Comparison of ENCODE assay signal across 2 cellular contexts in genomic region chr22:20260071-20260722, GRCh38.
TF ChIP-seq lines count a peak whose summit lies in the region.

No MANE protein-coding gene starts in this region.

TF ChIP-seq in HEK293, 187 proteins besides CTCF, POLR2A, EP300 and RAD21:
- TF ChIP-seq EGR2 (tag by site-specific recombination; IDR thresholded peaks at IDR 0.05; ENCODE audit: low read depth) (no peak), ZIC2 (tag by site-specific recombination; IDR thresholded peaks at IDR 0.05) (peak; percentile 22; the same call in 1 of the 2 replicates), ZNF148 (tag by site-specific recombination; IDR thresholded peaks at IDR 0.05; ENCODE audit: borderline replicate concordance) (no peak), ZNF23 (tag by site-specific recombination; IDR thresholded peaks at IDR 0.05; ENCODE audit: borderline replicate concordance) (no peak)
- TF ChIP-seq, protein P1, sequence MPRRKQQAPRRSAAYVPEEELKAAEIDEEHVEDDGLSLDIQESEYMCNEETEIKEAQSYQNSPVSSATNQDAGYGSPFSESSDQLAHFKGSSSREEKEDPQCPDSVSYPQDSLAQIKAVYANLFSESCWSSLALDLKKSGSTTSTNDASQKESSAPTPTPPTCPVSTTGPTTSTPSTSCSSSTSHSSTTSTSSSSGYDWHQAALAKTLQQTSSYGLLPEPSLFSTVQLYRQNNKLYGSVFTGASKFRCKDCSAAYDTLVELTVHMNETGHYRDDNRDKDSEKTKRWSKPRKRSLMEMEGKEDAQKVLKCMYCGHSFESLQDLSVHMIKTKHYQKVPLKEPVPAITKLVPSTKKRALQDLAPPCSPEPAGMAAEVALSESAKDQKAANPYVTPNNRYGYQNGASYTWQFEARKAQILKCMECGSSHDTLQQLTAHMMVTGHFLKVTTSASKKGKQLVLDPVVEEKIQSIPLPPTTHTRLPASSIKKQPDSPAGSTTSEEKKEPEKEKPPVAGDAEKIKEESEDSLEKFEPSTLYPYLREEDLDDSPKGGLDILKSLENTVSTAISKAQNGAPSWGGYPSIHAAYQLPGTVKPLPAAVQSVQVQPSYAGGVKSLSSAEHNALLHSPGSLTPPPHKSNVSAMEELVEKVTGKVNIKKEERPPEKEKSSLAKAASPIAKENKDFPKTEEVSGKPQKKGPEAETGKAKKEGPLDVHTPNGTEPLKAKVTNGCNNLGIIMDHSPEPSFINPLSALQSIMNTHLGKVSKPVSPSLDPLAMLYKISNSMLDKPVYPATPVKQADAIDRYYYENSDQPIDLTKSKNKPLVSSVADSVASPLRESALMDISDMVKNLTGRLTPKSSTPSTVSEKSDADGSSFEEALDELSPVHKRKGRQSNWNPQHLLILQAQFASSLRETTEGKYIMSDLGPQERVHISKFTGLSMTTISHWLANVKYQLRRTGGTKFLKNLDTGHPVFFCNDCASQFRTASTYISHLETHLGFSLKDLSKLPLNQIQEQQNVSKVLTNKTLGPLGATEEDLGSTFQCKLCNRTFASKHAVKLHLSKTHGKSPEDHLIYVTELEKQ (tag by site-specific recombination; IDR thresholded peaks at IDR 0.05; ENCODE audit: borderline replicate concordance), result no peak
TF ChIP-seq in HEK293: peak in this region for 1.

TF ChIP-seq in K562, 482 proteins besides CTCF, POLR2A, EP300 and RAD21:
- TF ChIP-seq ZNF830 (CRISPR knock-in tag; IDR thresholded peaks at IDR 0.05) (0 out of 2 replicates have a peak, but pooled peaks have one; percentile 69), RB1 (IDR thresholded peaks at IDR 0.05; ENCODE audit: low read depth) (peak; percentile 35; the same call in 1 of the 2 replicates), ERF (CRISPR knock-in tag; IDR thresholded peaks at IDR 0.05) (0 out of 2 replicates have a peak, but pooled peaks have one; percentile 66), ZNF212 (CRISPR knock-in tag; IDR thresholded peaks at IDR 0.05) (no peak), BRCA1 (IDR thresholded peaks at IDR 0.05) (no peak), BRCA1 (CRISPR knock-in tag; IDR thresholded peaks at IDR 0.05) (0 out of 2 replicates have a peak, but pooled peaks have one; percentile 34), OTX1 (CRISPR knock-in tag; IDR thresholded peaks at IDR 0.05) (no peak), SRSF3 (IDR thresholded peaks at IDR 0.05; ENCODE audit: insufficient read depth, low read length) (no peak), ZNF764 (CRISPR knock-in tag; IDR thresholded peaks at IDR 0.05; ENCODE audit: low read depth) (no peak), NUFIP1 (IDR thresholded peaks at IDR 0.05; ENCODE audit: partially characterized antibody) (no peak), PCBP1 (IDR thresholded peaks at IDR 0.05; ENCODE audit: low read depth, low read length, poor library complexity, severe bottlenecking) (peak; percentile 53), ZC3H4 (CRISPR knock-in tag; IDR thresholded peaks at IDR 0.05; ENCODE audit: borderline replicate concordance) (peak; percentile 65; the same call in 1 of the 2 replicates), PHB (CRISPR knock-in tag; IDR thresholded peaks at IDR 0.05) (peak; percentile 23; the same call in 1 of the 2 replicates), SMC3 (conservative IDR thresholded peaks at IDR 0.05; ENCODE audit: insufficient read depth, low read depth, low read length) (no peak), ZBTB7A (IDR thresholded peaks at IDR 0.05; ENCODE audit: borderline replicate concordance, control insufficient read depth, low read depth, low read length) (0 out of 2 replicates have a peak, but pooled peaks have one; percentile 9), MED1 (CRISPR knock-in tag; IDR thresholded peaks at IDR 0.05; ENCODE audit: borderline replicate concordance) (peak; percentile 78; the same call in 1 of the 2 replicates)
- TF ChIP-seq, protein P2, sequence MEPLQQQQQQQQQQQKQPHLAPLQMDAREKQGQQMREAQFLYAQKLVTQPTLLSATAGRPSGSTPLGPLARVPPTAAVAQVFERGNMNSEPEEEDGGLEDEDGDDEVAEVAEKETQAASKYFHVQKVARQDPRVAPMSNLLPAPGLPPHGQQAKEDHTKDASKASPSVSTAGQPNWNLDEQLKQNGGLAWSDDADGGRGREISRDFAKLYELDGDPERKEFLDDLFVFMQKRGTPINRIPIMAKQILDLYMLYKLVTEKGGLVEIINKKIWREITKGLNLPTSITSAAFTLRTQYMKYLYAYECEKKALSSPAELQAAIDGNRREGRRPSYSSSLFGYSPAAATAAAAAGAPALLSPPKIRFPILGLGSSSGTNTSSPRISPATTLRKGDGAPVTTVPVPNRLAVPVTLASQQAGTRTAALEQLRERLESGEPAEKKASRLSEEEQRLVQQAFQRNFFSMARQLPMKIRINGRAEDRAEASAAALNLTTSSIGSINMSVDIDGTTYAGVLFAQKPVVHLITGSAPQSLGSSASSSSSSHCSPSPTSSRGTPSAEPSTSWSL (CRISPR knock-in tag; IDR thresholded peaks at IDR 0.05; ENCODE audit: borderline replicate concordance), result 0 out of 2 replicates have a peak, but pooled peaks have one; percentile 18
- TF ChIP-seq, protein P3, sequence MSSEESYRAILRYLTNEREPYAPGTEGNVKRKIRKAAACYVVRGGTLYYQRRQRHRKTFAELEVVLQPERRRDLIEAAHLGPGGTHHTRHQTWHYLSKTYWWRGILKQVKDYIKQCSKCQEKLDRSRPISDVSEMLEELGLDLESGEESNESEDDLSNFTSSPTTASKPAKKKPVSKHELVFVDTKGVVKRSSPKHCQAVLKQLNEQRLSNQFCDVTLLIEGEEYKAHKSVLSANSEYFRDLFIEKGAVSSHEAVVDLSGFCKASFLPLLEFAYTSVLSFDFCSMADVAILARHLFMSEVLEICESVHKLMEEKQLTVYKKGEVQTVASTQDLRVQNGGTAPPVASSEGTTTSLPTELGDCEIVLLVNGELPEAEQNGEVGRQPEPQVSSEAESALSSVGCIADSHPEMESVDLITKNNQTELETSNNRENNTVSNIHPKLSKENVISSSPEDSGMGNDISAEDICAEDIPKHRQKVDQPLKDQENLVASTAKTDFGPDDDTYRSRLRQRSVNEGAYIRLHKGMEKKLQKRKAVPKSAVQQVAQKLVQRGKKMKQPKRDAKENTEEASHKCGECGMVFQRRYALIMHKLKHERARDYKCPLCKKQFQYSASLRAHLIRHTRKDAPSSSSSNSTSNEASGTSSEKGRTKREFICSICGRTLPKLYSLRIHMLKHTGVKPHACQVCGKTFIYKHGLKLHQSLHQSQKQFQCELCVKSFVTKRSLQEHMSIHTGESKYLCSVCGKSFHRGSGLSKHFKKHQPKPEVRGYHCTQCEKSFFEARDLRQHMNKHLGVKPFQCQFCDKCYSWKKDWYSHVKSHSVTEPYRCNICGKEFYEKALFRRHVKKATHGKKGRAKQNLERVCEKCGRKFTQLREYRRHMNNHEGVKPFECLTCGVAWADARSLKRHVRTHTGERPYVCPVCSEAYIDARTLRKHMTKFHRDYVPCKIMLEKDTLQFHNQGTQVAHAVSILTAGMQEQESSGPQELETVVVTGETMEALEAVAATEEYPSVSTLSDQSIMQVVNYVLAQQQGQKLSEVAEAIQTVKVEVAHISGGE (CRISPR knock-in tag; IDR thresholded peaks at IDR 0.05), result peak in 1 of 3 experiments; percentile 4; a peak in 1 of 6 replicates
